1 cellular context compared by ENCODE assay signal in the genomic region with DNA sequence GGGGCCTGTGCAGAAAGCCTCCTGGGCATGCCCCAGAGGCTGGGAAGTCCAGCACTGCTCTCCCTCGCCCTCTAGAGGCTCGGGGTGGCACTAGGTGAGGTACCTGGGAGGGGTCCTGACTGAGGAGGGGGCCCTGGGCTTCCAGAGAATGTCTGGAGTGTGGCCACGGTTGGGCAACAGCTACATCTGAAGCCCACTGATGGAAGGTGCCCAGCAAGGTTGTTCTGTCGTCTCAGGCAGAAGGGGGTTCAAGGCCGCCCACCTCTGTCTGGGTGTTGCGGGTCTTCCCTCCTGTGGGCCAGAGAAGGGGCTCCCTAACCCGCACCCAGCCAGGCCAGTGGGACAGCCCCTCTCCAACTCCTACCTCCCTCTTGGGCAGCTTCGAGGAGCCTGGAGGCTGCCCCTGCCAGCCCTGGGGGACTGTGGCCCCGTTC.
TF ChIP-seq lines count a peak whose summit lies in the region.

No MANE protein-coding gene starts in this region.

TF ChIP-seq in HepG2, 621 proteins besides CTCF, POLR2A, EP300 and RAD21 (continued from another document and continues in another):
- peak; percentile 96 for TF ChIP-seq PATZ1 (CRISPR knock-in tag; IDR thresholded peaks at IDR 0.05)
- TF ChIP-seq HMGXB3 (CRISPR knock-in tag; IDR thresholded peaks at IDR 0.05; ENCODE audit: borderline replicate concordance) = 0 out of 2 replicates have a peak, but pooled peaks have one; percentile 35
- no peak for TF ChIP-seq HNF4G (IDR thresholded peaks at IDR 0.05; ENCODE audit: borderline replicate concordance, low read depth, low read length)
- TF ChIP-seq HNF4G (CRISPR knock-in tag; IDR thresholded peaks at IDR 0.05; ENCODE audit: borderline replicate concordance, low read depth) = no peak
- no peak for TF ChIP-seq CHD2 (IDR thresholded peaks at IDR 0.05; ENCODE audit: low read depth, low read length)
- TF ChIP-seq ZNF574 (CRISPR knock-in tag; IDR thresholded peaks at IDR 0.05) = peak; percentile 27; the same call in 1 of the 2 replicates
- TF ChIP-seq ZNF788 (CRISPR knock-in tag; IDR thresholded peaks at IDR 0.05; ENCODE audit: borderline replicate concordance) = 0 out of 2 replicates have a peak, but pooled peaks have one; percentile 28
- peak; percentile 7; the same call in 1 of the 2 replicates for TF ChIP-seq FOXA3 (CRISPR knock-in tag; IDR thresholded peaks at IDR 0.05)
- TF ChIP-seq GABPB1 (CRISPR knock-in tag; IDR thresholded peaks at IDR 0.05) = no peak
- TF ChIP-seq ZBTB7B (CRISPR knock-in tag; IDR thresholded peaks at IDR 0.05) = peak; percentile 27; the same call in 1 of the 2 replicates
- TF ChIP-seq, protein P1, sequence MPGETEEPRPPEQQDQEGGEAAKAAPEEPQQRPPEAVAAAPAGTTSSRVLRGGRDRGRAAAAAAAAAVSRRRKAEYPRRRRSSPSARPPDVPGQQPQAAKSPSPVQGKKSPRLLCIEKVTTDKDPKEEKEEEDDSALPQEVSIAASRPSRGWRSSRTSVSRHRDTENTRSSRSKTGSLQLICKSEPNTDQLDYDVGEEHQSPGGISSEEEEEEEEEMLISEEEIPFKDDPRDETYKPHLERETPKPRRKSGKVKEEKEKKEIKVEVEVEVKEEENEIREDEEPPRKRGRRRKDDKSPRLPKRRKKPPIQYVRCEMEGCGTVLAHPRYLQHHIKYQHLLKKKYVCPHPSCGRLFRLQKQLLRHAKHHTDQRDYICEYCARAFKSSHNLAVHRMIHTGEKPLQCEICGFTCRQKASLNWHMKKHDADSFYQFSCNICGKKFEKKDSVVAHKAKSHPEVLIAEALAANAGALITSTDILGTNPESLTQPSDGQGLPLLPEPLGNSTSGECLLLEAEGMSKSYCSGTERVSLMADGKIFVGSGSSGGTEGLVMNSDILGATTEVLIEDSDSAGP (CRISPR knock-in tag; IDR thresholded peaks at IDR 0.05; ENCODE audit: borderline replicate concordance) = peak; percentile 46; the same call in 1 of the 2 replicates
- TF ChIP-seq, protein P2, sequence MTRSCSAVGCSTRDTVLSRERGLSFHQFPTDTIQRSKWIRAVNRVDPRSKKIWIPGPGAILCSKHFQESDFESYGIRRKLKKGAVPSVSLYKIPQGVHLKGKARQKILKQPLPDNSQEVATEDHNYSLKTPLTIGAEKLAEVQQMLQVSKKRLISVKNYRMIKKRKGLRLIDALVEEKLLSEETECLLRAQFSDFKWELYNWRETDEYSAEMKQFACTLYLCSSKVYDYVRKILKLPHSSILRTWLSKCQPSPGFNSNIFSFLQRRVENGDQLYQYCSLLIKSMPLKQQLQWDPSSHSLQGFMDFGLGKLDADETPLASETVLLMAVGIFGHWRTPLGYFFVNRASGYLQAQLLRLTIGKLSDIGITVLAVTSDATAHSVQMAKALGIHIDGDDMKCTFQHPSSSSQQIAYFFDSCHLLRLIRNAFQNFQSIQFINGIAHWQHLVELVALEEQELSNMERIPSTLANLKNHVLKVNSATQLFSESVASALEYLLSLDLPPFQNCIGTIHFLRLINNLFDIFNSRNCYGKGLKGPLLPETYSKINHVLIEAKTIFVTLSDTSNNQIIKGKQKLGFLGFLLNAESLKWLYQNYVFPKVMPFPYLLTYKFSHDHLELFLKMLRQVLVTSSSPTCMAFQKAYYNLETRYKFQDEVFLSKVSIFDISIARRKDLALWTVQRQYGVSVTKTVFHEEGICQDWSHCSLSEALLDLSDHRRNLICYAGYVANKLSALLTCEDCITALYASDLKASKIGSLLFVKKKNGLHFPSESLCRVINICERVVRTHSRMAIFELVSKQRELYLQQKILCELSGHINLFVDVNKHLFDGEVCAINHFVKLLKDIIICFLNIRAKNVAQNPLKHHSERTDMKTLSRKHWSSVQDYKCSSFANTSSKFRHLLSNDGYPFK (CRISPR knock-in tag; IDR thresholded peaks at IDR 0.05; ENCODE audit: borderline replicate concordance) = peak; percentile 23; the same call in 1 of the 2 replicates
- TF ChIP-seq LCORL (IDR thresholded peaks at IDR 0.05) = no peak
- TF ChIP-seq LCORL (CRISPR knock-in tag; IDR thresholded peaks at IDR 0.05) = peak; percentile 46; the same call in 1 of the 2 replicates
- TF ChIP-seq, protein P3, sequence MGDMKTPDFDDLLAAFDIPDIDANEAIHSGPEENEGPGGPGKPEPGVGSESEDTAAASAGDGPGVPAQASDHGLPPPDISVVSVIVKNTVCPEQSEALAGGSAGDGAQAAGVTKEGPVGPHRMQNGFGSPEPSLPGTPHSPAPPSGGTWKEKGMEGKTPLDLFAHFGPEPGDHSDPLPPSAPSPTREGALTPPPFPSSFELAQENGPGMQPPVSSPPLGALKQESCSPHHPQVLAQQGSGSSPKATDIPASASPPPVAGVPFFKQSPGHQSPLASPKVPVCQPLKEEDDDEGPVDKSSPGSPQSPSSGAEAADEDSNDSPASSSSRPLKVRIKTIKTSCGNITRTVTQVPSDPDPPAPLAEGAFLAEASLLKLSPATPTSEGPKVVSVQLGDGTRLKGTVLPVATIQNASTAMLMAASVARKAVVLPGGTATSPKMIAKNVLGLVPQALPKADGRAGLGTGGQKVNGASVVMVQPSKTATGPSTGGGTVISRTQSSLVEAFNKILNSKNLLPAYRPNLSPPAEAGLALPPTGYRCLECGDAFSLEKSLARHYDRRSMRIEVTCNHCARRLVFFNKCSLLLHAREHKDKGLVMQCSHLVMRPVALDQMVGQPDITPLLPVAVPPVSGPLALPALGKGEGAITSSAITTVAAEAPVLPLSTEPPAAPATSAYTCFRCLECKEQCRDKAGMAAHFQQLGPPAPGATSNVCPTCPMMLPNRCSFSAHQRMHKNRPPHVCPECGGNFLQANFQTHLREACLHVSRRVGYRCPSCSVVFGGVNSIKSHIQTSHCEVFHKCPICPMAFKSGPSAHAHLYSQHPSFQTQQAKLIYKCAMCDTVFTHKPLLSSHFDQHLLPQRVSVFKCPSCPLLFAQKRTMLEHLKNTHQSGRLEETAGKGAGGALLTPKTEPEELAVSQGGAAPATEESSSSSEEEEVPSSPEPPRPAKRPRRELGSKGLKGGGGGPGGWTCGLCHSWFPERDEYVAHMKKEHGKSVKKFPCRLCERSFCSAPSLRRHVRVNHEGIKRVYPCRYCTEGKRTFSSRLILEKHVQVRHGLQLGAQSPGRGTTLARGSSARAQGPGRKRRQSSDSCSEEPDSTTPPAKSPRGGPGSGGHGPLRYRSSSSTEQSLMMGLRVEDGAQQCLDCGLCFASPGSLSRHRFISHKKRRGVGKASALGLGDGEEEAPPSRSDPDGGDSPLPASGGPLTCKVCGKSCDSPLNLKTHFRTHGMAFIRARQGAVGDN (CRISPR knock-in tag; IDR thresholded peaks at IDR 0.05) = peak; percentile 55
- 0 out of 2 replicates have a peak, but pooled peaks have one; percentile 36 for TF ChIP-seq NFKB2 (CRISPR knock-in tag; IDR thresholded peaks at IDR 0.05; ENCODE audit: borderline replicate concordance)
- peak; percentile 59; the same call in 1 of the 2 replicates for TF ChIP-seq KDM2A (CRISPR knock-in tag; IDR thresholded peaks at IDR 0.05; ENCODE audit: borderline replicate concordance, low read depth)
- TF ChIP-seq RXRA (CRISPR knock-in tag; IDR thresholded peaks at IDR 0.05) = peak; percentile 69
- peak in 1 of 2 experiments; percentile 75; a peak in 1 of 4 replicates for TF ChIP-seq HMGXB4 (CRISPR knock-in tag; IDR thresholded peaks at IDR 0.05; ENCODE audit: borderline replicate concordance in 1 of 2, low read depth in 1 of 2)
- TF ChIP-seq HMGA1 (CRISPR knock-in tag; conservative IDR thresholded peaks at IDR 0.05) = no peak
- no peak for TF ChIP-seq ZUFSP (CRISPR knock-in tag; IDR thresholded peaks at IDR 0.05; ENCODE audit: borderline replicate concordance)
- TF ChIP-seq, protein P4, sequence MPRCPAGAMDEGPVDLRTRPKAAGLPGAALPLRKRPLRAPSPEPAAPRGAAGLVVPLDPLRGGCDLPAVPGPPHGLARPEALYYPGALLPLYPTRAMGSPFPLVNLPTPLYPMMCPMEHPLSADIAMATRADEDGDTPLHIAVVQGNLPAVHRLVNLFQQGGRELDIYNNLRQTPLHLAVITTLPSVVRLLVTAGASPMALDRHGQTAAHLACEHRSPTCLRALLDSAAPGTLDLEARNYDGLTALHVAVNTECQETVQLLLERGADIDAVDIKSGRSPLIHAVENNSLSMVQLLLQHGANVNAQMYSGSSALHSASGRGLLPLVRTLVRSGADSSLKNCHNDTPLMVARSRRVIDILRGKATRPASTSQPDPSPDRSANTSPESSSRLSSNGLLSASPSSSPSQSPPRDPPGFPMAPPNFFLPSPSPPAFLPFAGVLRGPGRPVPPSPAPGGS (CRISPR knock-in tag; IDR thresholded peaks at IDR 0.05) = peak; percentile 55; the same call in 1 of the 2 replicates
- TF ChIP-seq MXI1 (IDR thresholded peaks at IDR 0.05; ENCODE audit: borderline replicate concordance, low read depth, low read length) = peak; percentile 22; the same call in 1 of the 3 replicates
- TF ChIP-seq RBM22 (optimal IDR thresholded peaks at IDR 0.05; ENCODE audit: low read length) = no peak
- TF ChIP-seq STAT5B (CRISPR knock-in tag; IDR thresholded peaks at IDR 0.05) = no peak
- TF ChIP-seq ZBTB7A (CRISPR knock-in tag; IDR thresholded peaks at IDR 0.05) = peak; percentile 97
